In genomic region chr1:202201266-202201665, GRCh38 we compare ENCODE assay signal across 17 cellular contexts. TPM values are rescaled to one million over a fixed set of nuclear protein-coding genes. Genes with fewer than 3 reads are reported as not detected.
A peak's percentile ranks its signal among the peaks of the same experiment; 100 is the strongest.
DNase-seq lines count a peak whose midpoint lies in the region; ATAC-seq, FAIRE-seq and TF ChIP-seq lines count a peak whose summit lies in the region.
"Had no signal": no experiment of that assay in that cellular context is flagged by ENCODE, and none has a peak within 500 bp of the region (broad histone marks: within the 10 kb centered on the region; RNA-seq: fewer than 3 reads in every experiment).

No MANE protein-coding gene starts in this region.

- TF ChIP-seq EP300 in A549 (IDR thresholded peaks at IDR 0.05), result no peak
- TF ChIP-seq EP300 in ovary (IDR thresholded peaks at IDR 0.05), result no peak

- H3K36me3 Mint-ChIP-seq in T-helper 17 cell (ENCODE audit: low read depth) (no peaks in the 10 kb centered on the region), natural killer cell (no peaks in the 10 kb centered on the region)
- H3K36me3 Mint-ChIP-seq: IgD-negative memory B cell had no signal

- no peak for TF ChIP-seq POLR2A in A549 (IDR thresholded peaks at IDR 0.05; ENCODE audit: low read length)
- TF ChIP-seq POLR2A in ovary (IDR thresholded peaks at IDR 0.05), result no peak

- peaks cover 0 to 5% (median 0%) of the 10 kb centered on the region in 11 experiments; a peak in 1 of 22 replicates for H4K20me1 ChIP-seq in BLaER1 treated with 17β-estradiol and CSF1 and Interleukin-3, amounts not matched to agents 10 nM and 100 nM

- peaks cover 0 to 12% (median 0%) of the 10 kb centered on the region in 11 experiments; a peak in 2 of 22 replicates for H3K27me3 ChIP-seq in BLaER1 treated with 17β-estradiol and CSF1 and Interleukin-3, amounts not matched to agents 10 nM and 100 nM
- H3K27me3 ChIP-seq in ovary, result no peaks in the 10 kb centered on the region
- H3K27me3 ChIP-seq: BE2C had no signal

- no peak for DNase-seq in A549 (ENCODE audit: low read depth in 1 of 2, low spot score in 1 of 2)
- DNase-seq in T-helper 17 cell, result no peak
- no peak for DNase-seq in natural killer cell
- no peak for DNase-seq in ovary
- DNase-seq: BE2C, Caco-2, GM23248, NCI-H1417 treated with DMSO at 0.1 percent for 48 hours, NCI-H2029, NCI-H510A treated with DMSO at 0.1 percent for 48 hours, SIG-M5 had no signal

- no peaks in the 10 kb centered on the region for H3K9me3 Mint-ChIP-seq in natural killer cell
- H3K9me3 Mint-ChIP-seq: IgD-negative memory B cell had no signal

- H3K4me1 Mint-ChIP-seq in T-helper 17 cell (peaks cover 18% of the 10 kb centered on the region), natural killer cell (peaks cover 42 to 68% of the 10 kb centered on the region in 2 donors)

- H3K9me3 ChIP-seq in A549 (no peaks in the 10 kb centered on the region; the same call in 2 of the 3 replicates), T-helper 17 cell (ENCODE audit: control insufficient read depth, low read length, poor library complexity, severe bottlenecking) (no peaks in the 10 kb centered on the region), ovary (no peaks in the 10 kb centered on the region)
- peaks cover 0 to 4% (median 0%) of the 10 kb centered on the region in 11 experiments; a peak in 4 of 22 replicates for H3K9me3 ChIP-seq in BLaER1 treated with 17β-estradiol and CSF1 and Interleukin-3, amounts not matched to agents 10 nM and 100 nM (replicated peaks in 1 of 11)
- H3K9me3 ChIP-seq: BE2C, Caco-2 had no signal

- H3K4me3 Mint-ChIP-seq in T-helper 17 cell (no peak overlapping the region), natural killer cell (peak overlapping the region; percentile 77)
- H3K4me3 Mint-ChIP-seq: IgD-negative memory B cell had no signal

- H3K4me2 ChIP-seq in A549, result no peak overlapping the region
- peak overlapping the region in 9 of 11 experiments; percentile 78 to 98 (median 85); a peak in 17 of 22 replicates for H3K4me2 ChIP-seq in BLaER1 treated with 17β-estradiol and CSF1 and Interleukin-3, amounts not matched to agents 10 nM and 100 nM

- H3K27ac ChIP-seq in A549, result peak overlapping the region; percentile 1 to 80; a peak in 4 of 6 replicates
- peak overlapping the region in 3 of 11 experiments; percentile 13 to 43 (median 29); a peak in 5 of 22 replicates for H3K27ac ChIP-seq in BLaER1 treated with 17β-estradiol and CSF1 and Interleukin-3, amounts not matched to agents 10 nM and 100 nM
- no peak overlapping the region for H3K27ac ChIP-seq in ovary
- H3K27ac ChIP-seq: GM23248 had no signal

- peak overlapping the region; percentile 19 for H3K27ac Mint-ChIP-seq in T-helper 17 cell
- H3K27ac Mint-ChIP-seq in natural killer cell, result no peak overlapping the region
- H3K27ac Mint-ChIP-seq: IgD-negative memory B cell had no signal

- POLR2A ChIA-PET in A549 (lab: Yijun Ruan, JAX), result no interaction called here

- TF ChIP-seq CTCF in A549 (IDR thresholded peaks at IDR 0.05) (no peak), natural killer cell (IDR thresholded peaks at IDR 0.05) (no peak), ovary (IDR thresholded peaks at IDR 0.05) (no peak)

- intact Hi-C loops in natural killer cell (cut with micrococcal nuclease), result no loop called here
- intact Hi-C loops in ovary (cut with DNase I), result loop anchor here in 2 of 4 donors (5.0 to 10.0 kb wide), 2 partner anchors 116 to 504 kb away; no protein-coding TSS in a partner anchor

- WGBS in A549 (ENCODE audit: missing lambda C conversion rate), result 94% methylated on average over 3 of the region's 3 CpGs
- 73 to 76% (median 75%) methylated on average over 3 of the region's 3 CpGs for WGBS in ovary, 3 donors

- H3K9ac ChIP-seq in BLaER1 treated with 17β-estradiol and CSF1 and Interleukin-3, amounts not matched to agents 10 nM and 100 nM, result peak overlapping the region in 3 of 11 experiments; percentile 1 to 27 (median 8); a peak in 2 of 22 replicates
- H3K9ac ChIP-seq: GM23248 had no signal

- FAIRE-seq in A549 (lab: Jason Lieb, UNC), result no peak
- FAIRE-seq: RCC 7860 had no signal

- peaks cover 26% of the 10 kb centered on the region for H3K4me1 ChIP-seq in A549
- peaks cover 17 to 80% (median 63%) of the 10 kb centered on the region in 10 experiments for H3K4me1 ChIP-seq in BLaER1 treated with 17β-estradiol and CSF1 and Interleukin-3, amounts not matched to agents 10 nM and 100 nM
- no peaks in the 10 kb centered on the region for H3K4me1 ChIP-seq in ovary (ENCODE audit: insufficient read depth)
- H3K4me1 ChIP-seq: Caco-2 had no signal

- peaks cover 0 to 10% (median 0%) of the 10 kb centered on the region in 11 experiments; a peak in 2 of 22 replicates for H3K36me3 ChIP-seq in BLaER1 treated with 17β-estradiol and CSF1 and Interleukin-3, amounts not matched to agents 10 nM and 100 nM
- H3K36me3 ChIP-seq in ovary, result no peaks in the 10 kb centered on the region
- H3K36me3 ChIP-seq: BE2C had no signal

- peaks cover 14% of the 10 kb centered on the region for H3K27me3 Mint-ChIP-seq in T-helper 17 cell
- no peaks in the 10 kb centered on the region for H3K27me3 Mint-ChIP-seq in natural killer cell (ENCODE audit: low read depth in 2 of 2)

- TF ChIP-seq RAD21 in A549 (conservative IDR thresholded peaks at IDR 0.05 in 1 of 2, IDR thresholded peaks at IDR 0.05 in 1 of 2), result no peak

- ATAC-seq in A549 (no peak), T-helper 17 cell (peak; percentile 59), natural killer cell (peak; percentile 21 to 40 (median 33)), GM18858 (IDR thresholded peaks at IDR 0.05; ENCODE audit: unreplicated experiment) (no peak), HG03565 (IDR thresholded peaks at IDR 0.05; ENCODE audit: unreplicated experiment) (no peak)

- CTCF ChIA-PET in A549 (lab: Yijun Ruan, JAX), result interaction anchor here (0.8 to 2.7 kb wide), 9 partner anchors 9 to 171 kb away, joined by 3 to 20 read pairs (median 7); no protein-coding TSS in a partner anchor

- H3K4me3 ChIP-seq in A549 (no peak overlapping the region), ovary (no peak overlapping the region)
- no peak overlapping the region for H3K4me3 ChIP-seq in BLaER1 treated with 17β-estradiol and CSF1 and Interleukin-3, amounts not matched to agents 10 nM and 100 nM
- H3K4me3 ChIP-seq: GM23248 had no signal

TF ChIP-seq in A549, 52 proteins besides CTCF, POLR2A, EP300 and RAD21 (continues in another document):
- TF ChIP-seq CHD2 (IDR thresholded peaks at IDR 0.05; ENCODE audit: low read length, partially characterized antibody) (no peak), ESRRA (IDR thresholded peaks at IDR 0.05; ENCODE audit: borderline replicate concordance, low read length) (no peak), ZC3H11A (IDR thresholded peaks at IDR 0.05) (no peak), REST (IDR thresholded peaks at IDR 0.05) (no peak), CEBPB (IDR thresholded peaks at IDR 0.05) (no peak)

RNA-seq across cellular contexts. Expression of gene LGR6, which starts 7.7 kb away (rescaled TPM):
- polyA plus RNA-seq in A549 (2011; rRNA removed), result 0.84 and 1.3 TPM in 2 replicates
- 0.15 and 0.19 TPM in 2 replicates for polyA plus RNA-seq in A549 (2012; cell fraction: cytosol; rRNA removed)
- polyA plus RNA-seq in A549 (2012; cell fraction: nucleus; rRNA removed), result 0.61 and 0.73 TPM in 2 replicates
- polyA plus RNA-seq in A549 (2017; fragmentation: RNase III; extraction: RNeasy Plus Mini Kit Qiagen cat#74134 plus additional on column Dnase treatment), result 0.60 to 1.3 TPM (median 1.1 TPM) in 3 replicates
- 3.1 and 4.3 TPM in 2 replicates for polyA minus RNA-seq in A549 (2011; rRNA and poly(A)+ RNA removed)
- total RNA-seq in T-helper 17 cell, result under 1 TPM; 0.13 to 0.25 TPM
- total RNA-seq in natural killer cell, result 10 to 100 TPM; 58.3 to 65.2 (median 60.9) TPM
- total RNA-seq in ovary, result 10 to 100 TPM in 1 of 7 donors, 1 to 10 TPM in 3, under 1 TPM in 3; 0.24 to 12.4 (median 1.4) TPM
- polyA plus RNA-seq in ovary, result 1 to 10 TPM; 1.1 to 1.9 TPM
- total RNA-seq: GM23248 had no signal
- polyA plus RNA-seq: AG04450, GM23248, IgD-negative memory B cell had no signal

RNA-seq across cellular contexts. Expression of gene PTPN7, which starts 40.9 kb away (rescaled TPM):
- polyA plus RNA-seq in A549 (2011; rRNA removed), result 0.08 TPM in 1 of 2 replicates, not detected in the other
- 0.03 and 0.07 TPM in 2 replicates for polyA plus RNA-seq in A549 (2012; cell fraction: cytosol; rRNA removed)
- 0.06 TPM in 1 of 2 replicates, not detected in the other for polyA plus RNA-seq in A549 (2012; cell fraction: nucleus; rRNA removed)
- polyA plus RNA-seq in A549 (2017; fragmentation: RNase III; extraction: RNeasy Plus Mini Kit Qiagen cat#74134 plus additional on column Dnase treatment), result not detected in 3 replicates
- not detected in 2 replicates for polyA minus RNA-seq in A549 (2011; rRNA and poly(A)+ RNA removed)
- 100 to 1,000 TPM in 1 of 2 donors, 10 to 100 TPM in 1; 97.5 to 101 TPM for total RNA-seq in T-helper 17 cell
- total RNA-seq in natural killer cell, result 100 to 1,000 TPM; 144 to 241 (median 196) TPM
- total RNA-seq in ovary, result 1 to 10 TPM in 5 of 7 donors, under 1 TPM in 2; 0.58 to 4.8 (median 1.7) TPM
- polyA plus RNA-seq in ovary, result 10 to 100 TPM in 1 of 2 donors, under 1 TPM in 1; 0.98 to 15.4 TPM
- total RNA-seq: Caco-2, GM23248 had no signal
- polyA plus RNA-seq: AG04450, GM23248 had no signal

RNA-seq across cellular contexts. Expression of gene ARL8A, which starts 56.7 kb away (rescaled TPM):
- polyA plus RNA-seq in A549 (2011; rRNA removed) (49.8 and 57.8 TPM in 2 replicates), A549 (2017; fragmentation: RNase III; extraction: RNeasy Plus Mini Kit Qiagen cat#74134 plus additional on column Dnase treatment) (18.0 to 25.6 TPM (median 23.4 TPM) in 3 replicates), ovary (10 to 100 TPM; 26.6 to 65.8 TPM)
- 31.8 and 37.2 TPM in 2 replicates for polyA plus RNA-seq in A549 (2012; cell fraction: cytosol; rRNA removed)
- polyA plus RNA-seq in A549 (2012; cell fraction: nucleus; rRNA removed), result 30.9 and 32.5 TPM in 2 replicates
- polyA minus RNA-seq in A549 (2011; rRNA and poly(A)+ RNA removed), result 26.5 and 50.1 TPM in 2 replicates
- total RNA-seq in T-helper 17 cell (10 to 100 TPM; 71.9 to 76.4 TPM), natural killer cell (100 to 1,000 TPM; 109 to 120 (median 109) TPM), ovary (10 to 100 TPM; 20.0 to 95.9 (median 67.6) TPM)

Comparison
In these comparisons a context has a peak if more than half of its experiments do, and no peak if none do; other contexts are left out.
1. ATAC-seq: peak in T-helper 17 cell (single experiment) and natural killer cell (3 of 3); none in A549 (0 of 2), GM18858 (single experiment) and HG03565 (single experiment).
2. H3K27ac ChIP-seq: peak in A549 (2 of 2); none in ovary (0 of 2).
3. RNA of gene LGR6, which starts 7.7 kb away (total RNA-seq): 58.3 to 65.2 TPM in natural killer cell; 0.24 to 12.4 TPM in ovary and 0.13 to 0.25 TPM in T-helper 17 cell; every median in the first group is over 4 times any median in the second.
4. RNA of gene PTPN7, which starts 40.9 kb away (total RNA-seq): 144 to 241 TPM in natural killer cell and 97.5 to 101 TPM in T-helper 17 cell; 0.58 to 4.8 TPM in ovary; every median in the first group is over 10 times any median in the second.